In genomic region chr10:123561145-123561448, GRCh38 we compare ENCODE assay signal across 24 cellular contexts.
"Had no signal": no experiment of that assay in that cellular context is flagged by ENCODE, and none has a peak within 500 bp of the region (broad histone marks: within the 10 kb centered on the region; RNA-seq: fewer than 3 reads in every experiment).

No MANE protein-coding gene starts in this region.

- H3K27ac ChIP-seq: gastroesophageal sphincter, hepatocyte, ovary, right lobe of liver, thoracic aorta, upper lobe of right lung had no signal

- H3K4me1 ChIP-seq: right lobe of liver, upper lobe of right lung had no signal

- H3K27me3 ChIP-seq: ovary, right lobe of liver, upper lobe of right lung had no signal

- H3K4me3 ChIP-seq: gastroesophageal sphincter, hepatocyte, ovary, right lobe of liver, thoracic aorta, upper lobe of right lung had no signal

- H3K9me3 Mint-ChIP-seq: mesothelial cell of epicardium; naive thymus-derived CD4-positive, alpha-beta T cell; T-helper 2 cell treated with Interferon-gamma antibody and Interleukin-4, amounts not matched to agents 5 μg/mL and 100 μg/mL, for 36 hours had no signal

- H3K27ac Mint-ChIP-seq: activated CD4-positive, alpha-beta T cell treated with anti-CD3 and anti-CD28 coated beads for 36 hours; activated naive CD8-positive, alpha-beta T cell; mesothelial cell of epicardium; naive thymus-derived CD4-positive, alpha-beta T cell; progenitor cell of endocrine pancreas; T-helper 2 cell treated with Interferon-gamma antibody and Interleukin-4, amounts not matched to agents 5 μg/mL and 100 μg/mL, for 36 hours had no signal

- H3K79me2 ChIP-seq: hepatocyte had no signal

- H3K4me2 ChIP-seq: hepatocyte had no signal

- H3K4me3 Mint-ChIP-seq: activated CD4-positive, alpha-beta T cell treated with anti-CD3 and anti-CD28 coated beads for 36 hours; activated naive CD8-positive, alpha-beta T cell; mesothelial cell of epicardium; naive thymus-derived CD4-positive, alpha-beta T cell; T-helper 2 cell treated with Interferon-gamma antibody and Interleukin-4, amounts not matched to agents 5 μg/mL and 100 μg/mL, for 36 hours had no signal

- H3K4me1 Mint-ChIP-seq: activated CD4-positive, alpha-beta T cell treated with anti-CD3 and anti-CD28 coated beads for 36 hours; mesothelial cell of epicardium had no signal

- H3K36me3 ChIP-seq: gastroesophageal sphincter, ovary, right lobe of liver, thoracic aorta, upper lobe of right lung had no signal

- H3K36me3 Mint-ChIP-seq: activated naive CD8-positive, alpha-beta T cell; mesothelial cell of epicardium; naive thymus-derived CD4-positive, alpha-beta T cell had no signal

- H2AFZ ChIP-seq: hepatocyte had no signal

- DNase-seq: activated CD4-positive, alpha-beta T cell treated with anti-CD3 and anti-CD28 coated beads for 36 hours; activated CD4-positive, alpha-beta T cell treated with anti-CD3 and anti-CD28 coated beads, Interleukin-2, amount 50 U/mL, for 4 hours; activated CD4-positive, CD25-positive, alpha-beta regulatory T cell; activated effector memory CD4-positive, alpha-beta T cell treated with Interleukin-2 at 50 U/mL for 16 hours; activated naive CD4-positive, alpha-beta T cell treated with Interleukin-2 at 50 U/mL for 16 hours; anterior cingulate cortex; effector memory CD4-positive, alpha-beta T cell; erythroblast; left colon; mammary epithelial cell; naive thymus-derived CD4-positive, alpha-beta T cell; ovary; right lobe of liver; stimulated activated CD4-positive, alpha-beta T cell treated with anti-CD3 and anti-CD28 coated beads, Interleukin-2, amount 100 ng/mL, for 48 hours; stimulated activated naive CD8-positive, alpha-beta T cell treated with anti-CD3 and anti-CD28 coated beads, Interleukin-15, Interleukin-2, amounts not matched to agents 100 U/mL and 50 U/mL, for 24 hours; T-helper 1 cell; upper lobe of right lung had no signal

- H3K9me3 ChIP-seq: gastroesophageal sphincter, ovary, right lobe of liver, thoracic aorta, upper lobe of right lung had no signal
